ENCODE assay signal across 14 cellular contexts in the genomic region with DNA sequence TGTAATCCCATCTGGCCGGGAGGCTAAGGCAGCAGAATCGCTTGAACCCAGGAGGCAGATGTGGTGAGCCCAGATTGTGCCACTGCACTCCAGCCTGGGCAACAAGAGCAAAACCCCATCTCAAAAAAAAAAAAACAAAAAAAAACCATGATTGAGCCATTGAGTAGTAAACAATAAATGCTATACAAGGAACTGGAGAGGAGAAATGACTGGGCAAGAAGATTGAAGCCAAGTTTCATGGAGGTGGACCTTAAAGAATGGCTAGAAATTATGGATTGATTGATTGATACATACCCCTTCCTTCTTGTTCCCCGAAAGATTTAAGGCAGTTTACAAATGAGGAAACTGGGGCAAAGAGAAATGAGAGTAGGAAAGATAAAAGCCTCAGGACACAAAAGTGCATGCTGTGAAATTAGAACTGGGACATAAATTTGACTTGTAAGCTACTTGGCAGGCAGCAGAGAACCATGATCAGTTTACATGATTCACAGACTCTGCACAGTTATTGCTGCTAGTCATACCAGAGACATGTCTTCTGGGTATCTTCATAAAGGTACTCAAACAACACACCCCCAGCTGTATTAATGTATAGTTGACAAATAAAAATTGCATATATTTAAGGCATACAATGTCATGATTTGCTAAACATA. TPM values are rescaled to one million over a fixed set of nuclear protein-coding genes. Genes with fewer than 3 reads are reported as not detected.
DNase-seq lines count a peak whose midpoint lies in the region; ATAC-seq and TF ChIP-seq lines count a peak whose summit lies in the region.
"Had no signal": no experiment of that assay in that cellular context is flagged by ENCODE, and none has a peak within 500 bp of the region (broad histone marks: within the 10 kb centered on the region; RNA-seq: fewer than 3 reads in every experiment).

No MANE protein-coding gene starts in this region.

- H3K4me1 ChIP-seq in right lobe of liver: no peaks in the 10 kb centered on the region
- H3K4me1 ChIP-seq: HAP-1, Peyer's patch had no signal

- H3K27ac Mint-ChIP-seq in stimulated activated naive CD8-positive, alpha-beta T cell treated with anti-CD3 and anti-CD28 coated beads, Interleukin-15, Interleukin-2, amounts not matched to agents 100 ng/mL and 50 ng/mL, for 24 hours: peak overlapping the region; percentile 60
- peak overlapping the region; percentile 5 for H3K27ac Mint-ChIP-seq in activated CD8-positive, alpha-beta T cell treated with anti-CD3 and anti-CD28 coated beads, Interleukin-2, amount 10 ng/mL, durations not matched to agents 7 days and 5 days

- H3K4me3 ChIP-seq in fibroblast of the aortic adventitia (ENCODE audit: low read depth, low read length): no peak overlapping the region
- no peak overlapping the region for H3K4me3 ChIP-seq in right lobe of liver
- H3K4me3 ChIP-seq: HAP-1, Peyer's patch had no signal

- H3K36me3 ChIP-seq in right lobe of liver: peaks cover 0 to 64% (median 32%) of the 10 kb centered on the region in 4 donors

- WGBS in right lobe of liver (ENCODE audit: insufficient coverage, low coverage, low lambda C conversion rate, missing lambda C conversion rate): 87% methylated on average over 3 of the region's 3 CpGs

- intact Hi-C loops in right lobe of liver (cut with DNase I): no loop called here

- H3K9me3 Mint-ChIP-seq in stimulated activated naive CD8-positive, alpha-beta T cell treated with anti-CD3 and anti-CD28 coated beads, Interleukin-15, Interleukin-2, amounts not matched to agents 100 ng/mL and 50 ng/mL, for 24 hours: no peaks in the 10 kb centered on the region
- H3K9me3 Mint-ChIP-seq in activated CD8-positive, alpha-beta T cell treated with anti-CD3 and anti-CD28 coated beads, Interleukin-2, amount 10 ng/mL, durations not matched to agents 7 days and 5 days (ENCODE audit: insufficient read depth): no peaks in the 10 kb centered on the region

- H3K27ac ChIP-seq in right lobe of liver: no peak overlapping the region
- H3K27ac ChIP-seq: Peyer's patch had no signal

- peaks cover 59% of the 10 kb centered on the region for H3K36me3 Mint-ChIP-seq in stimulated activated naive CD8-positive, alpha-beta T cell treated with anti-CD3 and anti-CD28 coated beads, Interleukin-15, Interleukin-2, amounts not matched to agents 100 ng/mL and 50 ng/mL, for 24 hours (ENCODE audit: low read depth)
- peaks cover 65% of the 10 kb centered on the region for H3K36me3 Mint-ChIP-seq in activated CD8-positive, alpha-beta T cell treated with anti-CD3 and anti-CD28 coated beads, Interleukin-2, amount 10 ng/mL, durations not matched to agents 7 days and 5 days (ENCODE audit: low read depth)

- TF ChIP-seq POLR2A in right lobe of liver (IDR thresholded peaks at IDR 0.05): no peak

- no peaks in the 10 kb centered on the region for H3K27me3 ChIP-seq in right lobe of liver
- H3K27me3 ChIP-seq: Peyer's patch had no signal

- H3K4me1 Mint-ChIP-seq in stimulated activated naive CD8-positive, alpha-beta T cell treated with anti-CD3 and anti-CD28 coated beads, Interleukin-15, Interleukin-2, amounts not matched to agents 100 ng/mL and 50 ng/mL, for 24 hours (ENCODE audit: low read depth): peaks cover 11% of the 10 kb centered on the region
- H3K4me1 Mint-ChIP-seq in activated CD8-positive, alpha-beta T cell treated with anti-CD3 and anti-CD28 coated beads, Interleukin-2, amount 10 ng/mL, durations not matched to agents 7 days and 5 days (ENCODE audit: low read depth): peaks cover 11% of the 10 kb centered on the region

- POLR2A ChIA-PET in activated CD8-positive, alpha-beta T cell treated with anti-CD3 and anti-CD28 coated beads, Interleukin-2, amount 10 ng/mL, durations not matched to agents 7 days and 5 days (lab: Charles Lee): interaction anchor here (0.9 to 1.5 kb wide), 3 partner anchors 11 to 17 kb away, joined by 3 to 5 read pairs (median 3); no protein-coding TSS in a partner anchor

- H3K9me3 ChIP-seq in right lobe of liver: no peaks in the 10 kb centered on the region
- H3K9me3 ChIP-seq: HAP-1, Peyer's patch had no signal

- TF ChIP-seq CTCF in fibroblast of the aortic adventitia (IDR thresholded peaks at IDR 0.05; ENCODE audit: insufficient read depth, low read length) (no peak), right lobe of liver (IDR thresholded peaks at IDR 0.05) (no peak)

- H3K27me3 Mint-ChIP-seq in stimulated activated naive CD8-positive, alpha-beta T cell treated with anti-CD3 and anti-CD28 coated beads, Interleukin-15, Interleukin-2, amounts not matched to agents 100 ng/mL and 50 ng/mL, for 24 hours: no peaks in the 10 kb centered on the region
- no peaks in the 10 kb centered on the region for H3K27me3 Mint-ChIP-seq in activated CD8-positive, alpha-beta T cell treated with anti-CD3 and anti-CD28 coated beads, Interleukin-2, amount 10 ng/mL, durations not matched to agents 7 days and 5 days (ENCODE audit: low read depth)

- CTCF ChIA-PET in activated CD8-positive, alpha-beta T cell treated with anti-CD3 and anti-CD28 coated beads, Interleukin-2, amount 10 ng/mL, durations not matched to agents 7 days and 5 days (lab: Charles Lee): interaction anchor here (0.7 to 1.1 kb wide), 2 partner anchors 15 to 78 kb away, joined by 3 read pairs; no protein-coding TSS in a partner anchor

- no peak overlapping the region for H3K4me3 Mint-ChIP-seq in stimulated activated naive CD8-positive, alpha-beta T cell treated with anti-CD3 and anti-CD28 coated beads, Interleukin-15, Interleukin-2, amounts not matched to agents 100 ng/mL and 50 ng/mL, for 24 hours
- H3K4me3 Mint-ChIP-seq in activated CD8-positive, alpha-beta T cell treated with anti-CD3 and anti-CD28 coated beads, Interleukin-2, amount 10 ng/mL, durations not matched to agents 7 days and 5 days: no peak overlapping the region

- ATAC-seq in stimulated activated naive CD8-positive, alpha-beta T cell treated with anti-CD3 and anti-CD28 coated beads, Interleukin-15, Interleukin-2, amounts not matched to agents 100 U/mL and 50 U/mL, for 24 hours: no peak
- no peak for ATAC-seq in activated CD8-positive, alpha-beta T cell treated with anti-CD3 and anti-CD28 coated beads, Interleukin-2, amount 10 ng/mL, durations not matched to agents 7 days and 5 days
- ATAC-seq in HG03469 (IDR thresholded peaks at IDR 0.05; ENCODE audit: unreplicated experiment) (no peak), right lobe of liver (no peak)

- no peak for DNase-seq in stimulated activated naive CD8-positive, alpha-beta T cell treated with anti-CD3 and anti-CD28 coated beads, Interleukin-15, Interleukin-2, amounts not matched to agents 100 U/mL and 50 U/mL, for 24 hours
- DNase-seq in activated CD8-positive, alpha-beta T cell treated with anti-CD3 and anti-CD28 coated beads, Interleukin-2, amount 10 ng/mL, durations not matched to agents 7 days and 5 days: no peak
- DNase-seq in fibroblast of the aortic adventitia (ENCODE audit: low read depth) (peak; percentile 55), AML-193 (lab: John Stamatoyannopoulos, UW) (no peak), right lobe of liver (no peak)
- DNase-seq in activated CD4-positive, alpha-beta T cell treated with anti-CD3 and anti-CD28 coated beads, Interleukin-2, amount 50 U/mL, for 4 hours: no peak
- DNase-seq: kidney; Peyer's patch; retina; stimulated activated CD4-positive, alpha-beta T cell treated with anti-CD3 and anti-CD28 coated beads, Interleukin-4, amount 100 ng/mL, for 1 hour; stimulated activated naive CD4-positive, alpha-beta T cell treated with Interleukin-2 at 50 U/mL for 16 hours had no signal

RNA-seq across cellular contexts. Expression of a gene that starts 7.0 kb away (rescaled TPM):
- total RNA-seq in activated CD8-positive, alpha-beta T cell treated with anti-CD3 and anti-CD28 coated beads, Interleukin-2, amount 10 ng/mL, durations not matched to agents 7 days and 5 days: 10 to 100 TPM; 30.2 to 33.7 TPM
- total RNA-seq in fibroblast of the aortic adventitia (ENCODE audit: low replicate concordance) (20.9 and 29.5 TPM in 2 replicates), right lobe of liver (10 to 100 TPM in 5 of 6 experiments, 1 to 10 TPM in 1; 9.4 to 22.8 (median 18.8) TPM)

RNA-seq across cellular contexts. Expression of a gene that starts 16.5 kb away (rescaled TPM):
- 100 to 1,000 TPM; 209 to 215 TPM for total RNA-seq in activated CD8-positive, alpha-beta T cell treated with anti-CD3 and anti-CD28 coated beads, Interleukin-2, amount 10 ng/mL, durations not matched to agents 7 days and 5 days
- 99.6 and 108 TPM in 2 replicates for total RNA-seq in fibroblast of the aortic adventitia (ENCODE audit: low replicate concordance)
- 10 to 100 TPM; 20.3 to 60.0 (median 31.2) TPM for total RNA-seq in right lobe of liver

RNA-seq across cellular contexts. Expression of a gene that starts 51.4 kb away (rescaled TPM):
- not detected for total RNA-seq in activated CD8-positive, alpha-beta T cell treated with anti-CD3 and anti-CD28 coated beads, Interleukin-2, amount 10 ng/mL, durations not matched to agents 7 days and 5 days
- total RNA-seq in fibroblast of the aortic adventitia (ENCODE audit: low replicate concordance) (not detected in 2 replicates), right lobe of liver (under 1 TPM; 0.18 to 0.67 (median 0.41) TPM)
- total RNA-seq: kidney had no signal
